10 cellular contexts compared by ENCODE assay signal in the genomic region with DNA sequence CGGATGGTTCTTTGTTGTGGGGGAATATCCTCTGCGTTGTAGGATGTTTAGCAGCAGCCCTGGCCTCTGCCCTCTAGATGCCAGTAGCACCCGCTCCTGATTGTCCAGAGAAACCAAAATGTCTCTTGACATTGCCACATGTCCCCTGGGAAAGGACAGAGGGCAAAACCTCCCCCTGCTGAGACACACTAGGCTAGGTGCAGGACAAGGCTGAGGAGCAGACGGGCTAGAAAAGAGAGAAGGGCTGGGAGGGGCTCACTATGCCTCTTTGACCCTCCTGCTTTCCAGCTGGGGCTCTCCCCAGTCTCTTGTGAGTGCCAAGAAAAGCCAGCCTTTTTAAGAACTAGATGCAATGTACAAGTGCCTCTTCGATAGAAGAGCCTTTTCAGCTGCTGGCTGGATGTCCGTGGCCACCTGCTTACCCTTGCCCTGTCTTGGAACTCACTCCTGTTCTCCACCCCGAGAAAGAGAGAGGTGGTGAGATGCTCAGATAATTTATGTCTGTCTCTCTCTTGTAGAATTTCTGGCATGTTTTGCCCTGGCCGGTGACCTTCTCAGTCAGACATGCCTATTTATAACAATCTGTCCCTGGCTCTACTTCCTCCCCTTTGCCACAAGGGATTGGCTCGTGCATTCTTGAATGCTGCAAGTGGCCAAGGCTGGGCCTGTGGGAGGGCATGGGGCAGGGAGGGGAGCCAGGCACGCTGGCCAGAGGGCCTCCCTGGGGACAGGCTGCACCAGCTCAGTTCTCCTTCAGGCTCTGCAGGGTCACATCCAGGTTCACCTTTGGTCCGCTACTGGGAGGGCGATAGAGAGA.
DNase-seq lines count a peak whose midpoint lies in the region; ATAC-seq and TF ChIP-seq lines count a peak whose summit lies in the region.
"Had no signal": no experiment of that assay in that cellular context is flagged by ENCODE, and none has a peak within 500 bp of the region (broad histone marks: within the 10 kb centered on the region; RNA-seq: fewer than 3 reads in every experiment).

No MANE protein-coding gene starts in this region.

- peak overlapping the region; percentile 40; the same call in 1 of the 2 replicates for H3K4me3 ChIP-seq in PC-3 (ENCODE audit: low read length)
- no peak overlapping the region for H3K4me3 ChIP-seq in gastrocnemius medialis
- H3K4me3 ChIP-seq: K562 had no signal

- H3K27me3 ChIP-seq in PC-3 (ENCODE audit: low read length) (no peaks in the 10 kb centered on the region), gastrocnemius medialis (no peaks in the 10 kb centered on the region)

- peaks cover 8% of the 10 kb centered on the region for H3K4me1 Mint-ChIP-seq in activated naive CD4-positive, alpha-beta T cell treated with anti-CD3 and anti-CD28 coated beads, Interleukin-2, amount 10 ng/mL, durations not matched to agents 7 days and 5 days

- in situ Hi-C loops in gastrocnemius medialis (cut with MboI; ENCODE audit: low sequenced_read_pairs in 4 of 4): no loop called here

- CTCF ChIA-PET in PC-3 (lab: Charles Lee): interaction anchor here (1.1 kb wide), 1 partner anchor 18 kb away, joined by 3 read pairs; no protein-coding TSS in a partner anchor
- CTCF ChIA-PET in activated naive CD4-positive, alpha-beta T cell treated with anti-CD3 and anti-CD28 coated beads, Interleukin-2, amount 10 ng/mL, durations not matched to agents 7 days and 5 days (lab: Charles Lee): no interaction called here

- H3K36me3 Mint-ChIP-seq in activated naive CD4-positive, alpha-beta T cell treated with anti-CD3 and anti-CD28 coated beads, Interleukin-2, amount 10 ng/mL, durations not matched to agents 7 days and 5 days: no peaks in the 10 kb centered on the region

- peak; percentile 27 for DNase-seq in GM03348 (ENCODE audit: low spot score)
- DNase-seq in PC-3: no peak
- peak; percentile 64 for DNase-seq in left cardiac atrium
- DNase-seq in gastrocnemius medialis: peak; percentile 72 to 88
- DNase-seq in OCI-M2 (lab: John Stamatoyannopoulos, UW; ENCODE audit: unreplicated experiment): no peak
- no peak for DNase-seq in activated naive CD4-positive, alpha-beta T cell treated with anti-CD3 and anti-CD28 coated beads, Interleukin-2, amount 10 ng/mL, durations not matched to agents 7 days and 5 days
- no peak for DNase-seq in NCI-H2081 (lab: John Stamatoyannopoulos, UW)
- DNase-seq: activated T-cell treated with anti-CD3 and anti-CD28 coated beads, Interleukin-2, amount 50 U/mL, for 72 hours; SW 1271 had no signal

- peaks cover 67% of the 10 kb centered on the region for H3K27me3 Mint-ChIP-seq in activated naive CD4-positive, alpha-beta T cell treated with anti-CD3 and anti-CD28 coated beads, Interleukin-2, amount 10 ng/mL, durations not matched to agents 7 days and 5 days

- BruUV-seq in PC-3 (replicated peaks; lab: Mats Ljungman, UMichigan): no TSS peak

- no peaks in the 10 kb centered on the region for H3F3A ChIP-seq in PC-3 (ENCODE audit: low read length, unreplicated experiment)

- peak overlapping the region; percentile 98 for H3K27ac ChIP-seq in PC-3 (ENCODE audit: low read length)
- peak overlapping the region; percentile 50 to 74 (median 56) for H3K27ac ChIP-seq in gastrocnemius medialis

- POLR2A ChIA-PET in PC-3 (lab: Charles Lee; ENCODE audit: unreplicated experiment): interaction anchor here (0.6 to 0.7 kb wide), 2 partner anchors 144 to 404 kb away, joined by 5 read pairs; no protein-coding TSS in a partner anchor

- peaks cover 50% of the 10 kb centered on the region for H3K4me1 ChIP-seq in PC-3 (ENCODE audit: insufficient read depth, low read length)
- H3K4me1 ChIP-seq in gastrocnemius medialis: peaks cover 22 to 30% of the 10 kb centered on the region in 2 donors

- H3K36me3 ChIP-seq in PC-3 (ENCODE audit: low read depth, low read length) (no peaks in the 10 kb centered on the region), gastrocnemius medialis (no peaks in the 10 kb centered on the region)

- H3K9me3 Mint-ChIP-seq in activated naive CD4-positive, alpha-beta T cell treated with anti-CD3 and anti-CD28 coated beads, Interleukin-2, amount 10 ng/mL, durations not matched to agents 7 days and 5 days: no peaks in the 10 kb centered on the region
- H3K9me3 Mint-ChIP-seq: activated T-cell treated with anti-CD3 and anti-CD28 coated beads, Interleukin-2, amount 50 U/mL, for 72 hours had no signal

- H3K4me2 ChIP-seq in PC-3 (ENCODE audit: low read length): peak overlapping the region; percentile 77

- no peaks in the 10 kb centered on the region for H4K20me1 ChIP-seq in PC-3 (ENCODE audit: low read length)

- H3K9ac ChIP-seq in PC-3 (ENCODE audit: low read length): peak overlapping the region; percentile 82

- H3K27ac Mint-ChIP-seq in activated naive CD4-positive, alpha-beta T cell treated with anti-CD3 and anti-CD28 coated beads, Interleukin-2, amount 10 ng/mL, durations not matched to agents 7 days and 5 days: no peak overlapping the region
- H3K27ac Mint-ChIP-seq: activated T-cell treated with anti-CD3 and anti-CD28 coated beads, Interleukin-2, amount 50 U/mL, for 72 hours had no signal

- no peak for ATAC-seq in PC-3
- peak; percentile 91 to 93 for ATAC-seq in left cardiac atrium
- peak; percentile 91 to 94 for ATAC-seq in gastrocnemius medialis
- ATAC-seq: activated T-cell treated with anti-CD3 and anti-CD28 coated beads, Interleukin-2, amount 50 U/mL, for 72 hours; K562 had no signal

- TF ChIP-seq CTCF in PC-3 (conservative IDR thresholded peaks at IDR 0.05; ENCODE audit: low read depth, low read length) (no peak; the same call in 1 of the 2 replicates), gastrocnemius medialis (IDR thresholded peaks at IDR 0.05 in 4 of 5, conservative IDR thresholded peaks at IDR 0.05 in 1 of 5) (no peak)

- H3K9me2 ChIP-seq in PC-3 (replicated peaks; ENCODE audit: low read length): no peaks in the 10 kb centered on the region

- H3K79me2 ChIP-seq in PC-3 (ENCODE audit: low read length): no peaks in the 10 kb centered on the region

- TF ChIP-seq POLR2A in gastrocnemius medialis (IDR thresholded peaks at IDR 0.05): no peak

- no peak overlapping the region for H3K4me3 Mint-ChIP-seq in activated naive CD4-positive, alpha-beta T cell treated with anti-CD3 and anti-CD28 coated beads, Interleukin-2, amount 10 ng/mL, durations not matched to agents 7 days and 5 days
- H3K4me3 Mint-ChIP-seq: activated T-cell treated with anti-CD3 and anti-CD28 coated beads, Interleukin-2, amount 50 U/mL, for 72 hours had no signal

- intact Hi-C loops in PC-3 (cut with micrococcal nuclease) (loop anchor here (2.0 kb wide), 1 partner anchor 126 kb away; no protein-coding TSS in a partner anchor), left cardiac atrium (cut with DNase I) (no loop called here), gastrocnemius medialis (cut with DNase I; ENCODE audit: low total_unique reads) (loop anchor here (2.0 to 10.0 kb wide), 2 partner anchors 120 to 216 kb away; no protein-coding TSS in a partner anchor)

- no peaks in the 10 kb centered on the region for H3K9me3 ChIP-seq in PC-3 (ENCODE audit: low read length)
- H3K9me3 ChIP-seq in gastrocnemius medialis: no peaks in the 10 kb centered on the region

- 0 out of 2 replicates have a peak overlapping the region, but pooled peaks have one; percentile 35 for H2AFZ ChIP-seq in PC-3 (ENCODE audit: low read length)

Comparison
In these comparisons a context has a peak if more than half of its experiments do, and no peak if none do; other contexts are left out.
1. DNase-seq: peak in GM03348 (single experiment), left cardiac atrium (single experiment) and gastrocnemius medialis (2 of 2); none in PC-3 (single experiment), OCI-M2 (single experiment), activated naive CD4-positive, alpha-beta T cell treated with anti-CD3 and anti-CD28 coated beads, Interleukin-2, amount 10 ng/mL, durations not matched to agents 7 days and 5 days (single experiment) and NCI-H2081 (0 of 2).
2. intact Hi-C loops: an anchor here in PC-3 (2.0 kb wide) and gastrocnemius medialis (2.0 to 10.0 kb wide); none called in left cardiac atrium.